Comparison of ENCODE assay signal across 16 cellular contexts in genomic region chr9:127053057-127053821, GRCh38.
DNase-seq lines count a peak whose midpoint lies in the region; ATAC-seq and TF ChIP-seq lines count a peak whose summit lies in the region.
"Had no signal": no experiment of that assay in that cellular context is flagged by ENCODE, and none has a peak within 500 bp of the region (broad histone marks: within the 10 kb centered on the region; RNA-seq: fewer than 3 reads in every experiment).

No MANE protein-coding gene starts in this region.

- H3K9ac ChIP-seq in parathyroid adenoma, result no peak overlapping the region

- no peaks in the 10 kb centered on the region for H3K36me3 ChIP-seq in heart right ventricle
- no peaks in the 10 kb centered on the region for H3K36me3 ChIP-seq in parathyroid adenoma (ENCODE audit: control insufficient read depth, insufficient read depth, low read length)
- H3K36me3 ChIP-seq in tibial artery, result no peaks in the 10 kb centered on the region

- H3K4me1 ChIP-seq in heart right ventricle (peaks cover 22 to 100% (median 60%) of the 10 kb centered on the region in 9 donors), parathyroid adenoma (no peaks in the 10 kb centered on the region), tibial artery (peaks cover 0 to 28% (median 16%) of the 10 kb centered on the region in 4 donors)

- WGBS in heart right ventricle, 2 donors, result 34 to 39% methylated on average over 14 of the region's 14 CpGs

- peak; percentile 56 to 63 for DNase-seq in dermis microvascular lymphatic vessel endothelial cell (ENCODE audit: low read depth in 2 of 2)
- peak; percentile 17 to 55 for DNase-seq in heart right ventricle
- DNase-seq in tibial artery, result peak in 1 of 2 donors; percentile 60
- no peak for DNase-seq in HuH-7 (ENCODE audit: low spot score)
- DNase-seq in NCI-H1694 treated with DMSO at 0.1 percent for 48 hours (lab: John Stamatoyannopoulos, UW), result no peak
- DNase-seq: activated CD8-positive, alpha-beta memory T cell treated with anti-CD3 and anti-CD28 coated beads, Interleukin-2, amount 10 ng/mL, durations not matched to agents 7 days and 5 days; activated effector memory CD4-positive, alpha-beta T cell treated with anti-CD3 and anti-CD28 coated beads, Interleukin-2, amount 50 U/mL, for 16 hours; AML-193; GF-D8; IMR-90; mammary epithelial cell; T-cell; WERI-Rb-1 had no signal

- no peaks in the 10 kb centered on the region for H3K79me2 ChIP-seq in parathyroid adenoma

- TF ChIP-seq CTCF in heart right ventricle (IDR thresholded peaks at IDR 0.05), result no peak
- no peak for TF ChIP-seq CTCF in parathyroid adenoma (IDR thresholded peaks at IDR 0.05)
- no peak for TF ChIP-seq CTCF in tibial artery (IDR thresholded peaks at IDR 0.05)

- no peak overlapping the region for H3K4me3 ChIP-seq in heart right ventricle
- H3K4me3 ChIP-seq in parathyroid adenoma (ENCODE audit: low read depth, low read length), result no peak overlapping the region
- no peak overlapping the region for H3K4me3 ChIP-seq in tibial artery

- ATAC-seq in heart right ventricle, result peak in 5 of 8 donors; percentile 5 to 47 (median 42)
- ATAC-seq in HG03460 (IDR thresholded peaks at IDR 0.05; ENCODE audit: unreplicated experiment), result no peak
- no peak for ATAC-seq in HG03095 (IDR thresholded peaks at IDR 0.05; ENCODE audit: unreplicated experiment)
- ATAC-seq: activated CD8-positive, alpha-beta memory T cell treated with anti-CD3 and anti-CD28 coated beads, Interleukin-2, amount 10 ng/mL, durations not matched to agents 7 days and 5 days; T-cell had no signal

- H3K4me2 ChIP-seq in parathyroid adenoma (ENCODE audit: low read length), result no peak overlapping the region

- H3K27ac ChIP-seq in heart right ventricle (peak overlapping the region in 9 of 10 donors; percentile 36 to 81 (median 68)), parathyroid adenoma (peak overlapping the region; percentile 26), tibial artery (peak overlapping the region; percentile 68 to 70)
- H3K27ac ChIP-seq: WERI-Rb-1 had no signal

- H3K9me3 ChIP-seq in heart right ventricle (no peaks in the 10 kb centered on the region), parathyroid adenoma (ENCODE audit: control insufficient read depth, low read length) (no peaks in the 10 kb centered on the region), tibial artery (no peaks in the 10 kb centered on the region)

- H3K27me3 ChIP-seq in heart right ventricle (no peaks in the 10 kb centered on the region), parathyroid adenoma (ENCODE audit: control insufficient read depth, insufficient read depth, low read length) (no peaks in the 10 kb centered on the region), tibial artery (no peaks in the 10 kb centered on the region)

- no peak overlapping the region for H2AFZ ChIP-seq in parathyroid adenoma

- intact Hi-C loops in heart right ventricle (cut with DNase I), result loop anchor here in 3 of 10 donors (5.0 to 10.0 kb wide), 4 partner anchors 69 to 142 kb away; partner anchors contain the start of gene ANGPTL2 (in 1 of the 3)
- intact Hi-C loops in tibial artery (cut with DNase I; ENCODE audit: low total_unique reads), result no loop called here

Comparison
In these comparisons a context has a peak if more than half of its experiments do, and no peak if none do; other contexts are left out.
1. DNase-seq: peak in dermis microvascular lymphatic vessel endothelial cell (2 of 2) and heart right ventricle (2 of 2); none in HuH-7 (single experiment) and NCI-H1694 treated with DMSO at 0.1 percent for 48 hours (single experiment).
2. ATAC-seq: peak in heart right ventricle (5 of 8); none in HG03460 (single experiment) and HG03095 (single experiment).
3. Peak in every context shown above with its lines, with median percentiles within 50 percentile points of each other: H3K27ac ChIP-seq.